In genomic region chr17:9402590-9403199, GRCh38 we compare ENCODE assay signal across 8 cellular contexts.
A peak's percentile ranks its signal among the peaks of the same experiment; 100 is the strongest.
DNase-seq lines count a peak whose midpoint lies in the region; ATAC-seq and TF ChIP-seq lines count a peak whose summit lies in the region.

No MANE protein-coding gene starts in this region.

- WGBS in endodermal cell (ENCODE audit: insufficient coverage in 1 of 2, insufficient read length in 1 of 2), 2 experiments, result 85 to 94% methylated on average over 4 to 8 of the region's 9 CpGs

- H3K27ac Mint-ChIP-seq in endodermal cell, result no peak overlapping the region

- H3K4me3 ChIP-seq in endodermal cell (ENCODE audit: low read length), result no peak overlapping the region

- H3K27me3 Mint-ChIP-seq in endodermal cell (ENCODE audit: insufficient read depth), result no peaks in the 10 kb centered on the region

- H3K4me1 Mint-ChIP-seq in endodermal cell, result peaks cover 8% of the 10 kb centered on the region

- H3K36me3 Mint-ChIP-seq in endodermal cell (ENCODE audit: low read depth), result peaks cover 16% of the 10 kb centered on the region

- H3K4me1 ChIP-seq in endodermal cell (ENCODE audit: control insufficient read depth, insufficient read depth, low read length), result no peaks in the 10 kb centered on the region

- H3K9me3 Mint-ChIP-seq in endodermal cell, result peaks cover 10% of the 10 kb centered on the region

- H3K27ac ChIP-seq in endodermal cell (ENCODE audit: low read depth, low read length), result no peak overlapping the region

- ATAC-seq in HG03432 (IDR thresholded peaks at IDR 0.05; ENCODE audit: unreplicated experiment), result no peak

- peak; percentile 79 for TF ChIP-seq CTCF in endodermal cell (conservative IDR thresholded peaks at IDR 0.05)

- H3K36me3 ChIP-seq in endodermal cell (ENCODE audit: control insufficient read depth, insufficient read depth, low read length), result no peaks in the 10 kb centered on the region

- H3K9ac ChIP-seq in endodermal cell (ENCODE audit: extremely low read depth, low read length, poor library complexity, severe bottlenecking), result no peak overlapping the region

- H3K27me3 ChIP-seq in endodermal cell (ENCODE audit: control insufficient read depth, insufficient read depth, low read length, poor library complexity, severe bottlenecking), result no peaks in the 10 kb centered on the region

- DNase-seq in CD1c-positive myeloid dendritic cell (ENCODE audit: extremely low spot score), result peak; percentile 27
- DNase-seq in H4 (ENCODE audit: low spot score), result peak; percentile 7
- DNase-seq in RPMI8226, result peak; percentile 38
- peak; percentile 90 for DNase-seq in endodermal cell
- DNase-seq in renal cortical epithelial cell (ENCODE audit: low read depth), result peak; percentile 45
- DNase-seq in amniotic stem cell (lab: John Stamatoyannopoulos, UW), result no peak
- no peak for DNase-seq in GDM1 (lab: John Stamatoyannopoulos, UW)

- H3K4me3 Mint-ChIP-seq in endodermal cell, result no peak overlapping the region

- no peaks in the 10 kb centered on the region for H3K9me3 ChIP-seq in endodermal cell (ENCODE audit: control insufficient read depth, low read length)

Comparison
In these comparisons a context has a peak if more than half of its experiments do, and no peak if none do; other contexts are left out.
1. DNase-seq: peak in CD1c-positive myeloid dendritic cell (single experiment), H4 (single experiment), RPMI8226 (single experiment), endodermal cell (single experiment) and renal cortical epithelial cell (single experiment); none in amniotic stem cell (single experiment) and GDM1 (single experiment).